Comparison of ENCODE assay signal across 8 cellular contexts in the genomic region with DNA sequence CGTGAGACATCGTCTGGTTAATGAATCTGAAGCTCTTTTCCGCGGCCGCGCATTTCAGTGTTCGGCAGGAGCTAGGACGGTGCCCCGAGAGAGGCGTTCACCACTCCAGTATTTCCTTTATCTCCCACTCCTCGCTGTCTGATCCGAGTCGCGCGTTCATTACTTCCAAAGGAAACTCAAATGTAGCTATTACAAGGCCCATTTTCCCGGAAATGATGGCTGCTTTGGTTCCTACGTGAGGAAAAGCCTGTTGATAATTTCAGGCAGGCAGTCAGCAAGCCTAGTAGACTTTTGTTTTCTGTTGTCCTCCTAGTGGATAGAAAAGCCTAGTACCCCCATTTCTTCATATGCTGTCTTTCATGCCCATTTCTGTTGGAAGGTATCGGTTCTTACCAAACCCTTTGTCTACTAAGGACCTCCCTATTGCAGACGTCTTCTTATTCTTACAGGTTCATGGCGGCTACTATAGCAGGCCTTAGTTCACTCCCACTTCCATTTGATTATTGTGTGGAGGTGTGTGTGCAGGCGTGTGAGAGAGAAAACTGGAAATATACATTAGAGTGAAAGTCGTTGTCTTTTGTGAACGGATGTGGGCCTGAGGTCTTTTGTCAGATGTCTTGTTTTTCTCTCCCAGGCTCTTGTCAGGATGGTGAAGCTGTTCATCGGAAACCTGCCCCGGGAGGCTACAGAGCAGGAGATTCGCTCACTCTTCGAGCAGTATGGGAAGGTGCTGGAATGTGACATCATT. TPM values are rescaled to one million over a fixed set of nuclear protein-coding genes. Genes with fewer than 3 reads are reported as not detected.
DNase-seq lines count a peak whose midpoint lies in the region; TF ChIP-seq lines count a peak whose summit lies in the region.

No MANE protein-coding gene starts in this region.

- H3K27ac ChIP-seq in breast epithelium (peak overlapping the region; percentile 95), stomach smooth muscle (ENCODE audit: low read length) (peak overlapping the region; percentile 91)

- peak; percentile 45 for DNase-seq in activated CD4-positive, alpha-beta T cell treated with anti-CD3 and anti-CD28 coated beads for 48 hours
- DNase-seq in activated CD4-positive, alpha-beta T cell treated with anti-CD3 and anti-CD28 coated beads for 1 hour = no peak
- DNase-seq in NT2/D1 (ENCODE audit: low read depth, low spot score) = no peak
- DNase-seq in breast epithelium (ENCODE audit: low spot score in 2 of 2) = no peak
- DNase-seq in left kidney (ENCODE audit: low read depth, low spot score) = peak; percentile 66
- no peak for DNase-seq in NCI-H526 treated with DMSO at 0.1 percent for 48 hours (lab: John Stamatoyannopoulos, UW)
- DNase-seq in kidney glomerular epithelial cell (lab: John Stamatoyannopoulos, UW) = no peak

- intact Hi-C loops in breast epithelium (cut with DNase I; ENCODE audit: low total_unique reads) = no loop called here

- no peak for TF ChIP-seq CTCF in breast epithelium (IDR thresholded peaks at IDR 0.05)

- no peak for TF ChIP-seq POLR2A in breast epithelium (IDR thresholded peaks at IDR 0.05)

- H3K27me3 ChIP-seq in NT2/D1 (ENCODE audit: insufficient read depth, insufficient read length) = no peaks in the 10 kb centered on the region
- H3K27me3 ChIP-seq in breast epithelium = no peaks in the 10 kb centered on the region
- H3K27me3 ChIP-seq in stomach smooth muscle (ENCODE audit: control insufficient read depth in 1 of 2, insufficient read depth in 2 of 2, low read length in 2 of 2) = no peaks in the 10 kb centered on the region

- no peaks in the 10 kb centered on the region for H3K9me3 ChIP-seq in NT2/D1 (ENCODE audit: insufficient read depth, low read length)
- no peaks in the 10 kb centered on the region for H3K9me3 ChIP-seq in breast epithelium
- no peaks in the 10 kb centered on the region for H3K9me3 ChIP-seq in stomach smooth muscle (ENCODE audit: control insufficient read depth in 2 of 2, low read length in 2 of 2)

- peaks cover 16% of the 10 kb centered on the region for H3K4me1 ChIP-seq in NT2/D1 (ENCODE audit: insufficient read depth, insufficient read length)
- H3K4me1 ChIP-seq in breast epithelium = peaks cover 4 to 55% of the 10 kb centered on the region in 2 donors
- H3K4me1 ChIP-seq in stomach smooth muscle (ENCODE audit: control insufficient read depth, insufficient read depth, low read length) = peaks cover 60% of the 10 kb centered on the region

- H3K36me3 ChIP-seq in NT2/D1 (ENCODE audit: insufficient read depth, insufficient read length, low read length) (peaks cover 76% of the 10 kb centered on the region), breast epithelium (no peaks in the 10 kb centered on the region), stomach smooth muscle (ENCODE audit: control insufficient read depth in 2 of 2, insufficient read depth in 2 of 2, low read length in 2 of 2) (peaks cover 24 to 25% of the 10 kb centered on the region in 2 donors)

- H3K9ac ChIP-seq in NT2/D1 (ENCODE audit: insufficient read length, low read depth) (peak overlapping the region; percentile 100), stomach smooth muscle (ENCODE audit: low read length in 2 of 2) (peak overlapping the region; percentile 96 to 98)

- H3K4me3 ChIP-seq in NT2/D1 (ENCODE audit: insufficient read length, low read depth) (peak overlapping the region; percentile 98), breast epithelium (peak overlapping the region; percentile 74 to 91 (median 78)), stomach smooth muscle (ENCODE audit: low read length in 2 of 2) (peak overlapping the region; percentile 78 to 96)

RNA-seq across cellular contexts. Expression of a gene that starts 0.7 kb away (rescaled TPM):
- total RNA-seq in breast epithelium = 10 to 100 TPM; 73.9 to 98.3 (median 81.0) TPM

RNA-seq across cellular contexts. Expression of a gene that starts 22.8 kb away (rescaled TPM):
- 10 to 100 TPM; 42.6 to 55.0 (median 54.6) TPM for total RNA-seq in breast epithelium

RNA-seq across cellular contexts. Expression of a gene that starts 38.4 kb away (rescaled TPM):
- total RNA-seq in breast epithelium = 10 to 100 TPM; 14.9 to 43.8 (median 25.9) TPM

RNA-seq across cellular contexts. Expression of a gene that starts 46.3 kb away (rescaled TPM):
- total RNA-seq in breast epithelium = 10 to 100 TPM; 27.5 to 44.2 (median 33.1) TPM

RNA-seq across cellular contexts. Expression of a gene that starts 46.4 kb away (rescaled TPM):
- total RNA-seq in breast epithelium = under 1 TPM in 1 of 3 donors, not detected in 2; 0.15 TPM

Comparison
In these comparisons a context has a peak if more than half of its experiments do, and no peak if none do; other contexts are left out.
1. DNase-seq: peak in activated CD4-positive, alpha-beta T cell treated with anti-CD3 and anti-CD28 coated beads for 48 hours (single experiment) and left kidney (single experiment); none in activated CD4-positive, alpha-beta T cell treated with anti-CD3 and anti-CD28 coated beads for 1 hour (single experiment), NT2/D1 (single experiment), breast epithelium (0 of 2), NCI-H526 treated with DMSO at 0.1 percent for 48 hours (single experiment) and kidney glomerular epithelial cell (single experiment).
2. Peak in every context shown above with its lines, with median percentiles within 50 percentile points of each other: H3K4me3 ChIP-seq.